In the genomic region with DNA sequence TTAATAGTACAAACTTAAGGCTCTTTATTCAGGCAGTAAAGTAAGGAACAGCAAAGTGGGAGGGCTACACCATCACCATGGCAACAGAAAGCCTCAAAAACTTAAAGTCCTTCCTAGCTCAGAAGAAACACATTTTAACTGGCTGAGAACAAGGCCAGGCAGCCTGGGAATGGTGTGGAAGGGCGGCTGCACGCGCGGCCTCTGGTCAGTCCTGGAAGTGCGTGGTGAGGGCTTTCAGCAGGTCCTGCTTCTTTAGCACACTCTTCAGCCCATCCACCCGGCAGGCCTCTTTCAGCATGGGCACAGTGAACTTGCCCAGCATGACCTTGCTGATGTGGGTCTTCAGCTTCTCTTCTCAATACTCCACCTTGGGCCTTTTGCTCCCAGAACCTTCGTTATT, we compare ENCODE assay signal across 1 cellular context.
TF ChIP-seq lines count a peak whose summit lies in the region.

No MANE protein-coding gene starts in this region.

TF ChIP-seq in A549, 52 proteins besides CTCF, POLR2A, EP300 and RAD21:
- TF ChIP-seq, protein P1, sequence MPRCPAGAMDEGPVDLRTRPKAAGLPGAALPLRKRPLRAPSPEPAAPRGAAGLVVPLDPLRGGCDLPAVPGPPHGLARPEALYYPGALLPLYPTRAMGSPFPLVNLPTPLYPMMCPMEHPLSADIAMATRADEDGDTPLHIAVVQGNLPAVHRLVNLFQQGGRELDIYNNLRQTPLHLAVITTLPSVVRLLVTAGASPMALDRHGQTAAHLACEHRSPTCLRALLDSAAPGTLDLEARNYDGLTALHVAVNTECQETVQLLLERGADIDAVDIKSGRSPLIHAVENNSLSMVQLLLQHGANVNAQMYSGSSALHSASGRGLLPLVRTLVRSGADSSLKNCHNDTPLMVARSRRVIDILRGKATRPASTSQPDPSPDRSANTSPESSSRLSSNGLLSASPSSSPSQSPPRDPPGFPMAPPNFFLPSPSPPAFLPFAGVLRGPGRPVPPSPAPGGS (IDR thresholded peaks at IDR 0.05) = no peak
- TF ChIP-seq RCOR1 (IDR thresholded peaks at IDR 0.05; ENCODE audit: low read depth, low read length) = no peak
- TF ChIP-seq GATA3 (IDR thresholded peaks at IDR 0.05; ENCODE audit: borderline replicate concordance) = no peak
- no peak for TF ChIP-seq KDM5A (IDR thresholded peaks at IDR 0.05)
- TF ChIP-seq CBX8 (IDR thresholded peaks at IDR 0.05) = no peak
- no peak for TF ChIP-seq POLR2AphosphoS2 (conservative IDR thresholded peaks at IDR 0.05; ENCODE audit: low read length)
- no peak for TF ChIP-seq FOXS1 (CRISPR knock-in tag; IDR thresholded peaks at IDR 0.05)
- TF ChIP-seq, protein P2, sequence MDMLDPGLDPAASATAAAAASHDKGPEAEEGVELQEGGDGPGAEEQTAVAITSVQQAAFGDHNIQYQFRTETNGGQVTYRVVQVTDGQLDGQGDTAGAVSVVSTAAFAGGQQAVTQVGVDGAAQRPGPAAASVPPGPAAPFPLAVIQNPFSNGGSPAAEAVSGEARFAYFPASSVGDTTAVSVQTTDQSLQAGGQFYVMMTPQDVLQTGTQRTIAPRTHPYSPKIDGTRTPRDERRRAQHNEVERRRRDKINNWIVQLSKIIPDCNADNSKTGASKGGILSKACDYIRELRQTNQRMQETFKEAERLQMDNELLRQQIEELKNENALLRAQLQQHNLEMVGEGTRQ (IDR thresholded peaks at IDR 0.05) = no peak
- no peak for TF ChIP-seq SREBF2 (IDR thresholded peaks at IDR 0.05)
- TF ChIP-seq KDM1A (IDR thresholded peaks at IDR 0.05; ENCODE audit: low read depth) = no peak
- TF ChIP-seq ZFP36 (IDR thresholded peaks at IDR 0.05; ENCODE audit: borderline replicate concordance, partially characterized antibody) = no peak
- TF ChIP-seq SMC3 (IDR thresholded peaks at IDR 0.05) = no peak
- no peak for TF ChIP-seq CBX2 (IDR thresholded peaks at IDR 0.05; ENCODE audit: borderline replicate concordance, low read depth)
- TF ChIP-seq, protein P3, sequence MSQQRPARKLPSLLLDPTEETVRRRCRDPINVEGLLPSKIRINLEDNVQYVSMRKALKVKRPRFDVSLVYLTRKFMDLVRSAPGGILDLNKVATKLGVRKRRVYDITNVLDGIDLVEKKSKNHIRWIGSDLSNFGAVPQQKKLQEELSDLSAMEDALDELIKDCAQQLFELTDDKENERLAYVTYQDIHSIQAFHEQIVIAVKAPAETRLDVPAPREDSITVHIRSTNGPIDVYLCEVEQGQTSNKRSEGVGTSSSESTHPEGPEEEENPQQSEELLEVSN (IDR thresholded peaks at IDR 0.05; ENCODE audit: borderline replicate concordance, low read depth) = no peak
